Comparison of ENCODE assay signal across 1 cellular context in genomic region chr3:14124223-14124614, GRCh38.
TF ChIP-seq lines count a peak whose summit lies in the region.

No MANE protein-coding gene starts in this region.

TF ChIP-seq in endothelial cell of umbilical vein, 7 proteins besides CTCF, POLR2A, EP300 and RAD21:
- TF ChIP-seq GATA2 (IDR thresholded peaks at IDR 0.05; ENCODE audit: insufficient read depth, insufficient read length, low read depth, low read length) (no peak), MYC (IDR thresholded peaks at IDR 0.05; ENCODE audit: low read depth, low read length) (peak; percentile 96), FOS (IDR thresholded peaks at IDR 0.05; ENCODE audit: borderline replicate concordance, insufficient read depth, low read length) (no peak), MAX (IDR thresholded peaks at IDR 0.05; ENCODE audit: insufficient read depth, insufficient read length) (peak; percentile 54), EZH2 (IDR thresholded peaks at IDR 0.05; ENCODE audit: borderline replicate concordance, low read depth, low read length, severe bottlenecking) (no peak), POLR2AphosphoS5 (IDR thresholded peaks at IDR 0.05; ENCODE audit: insufficient read depth, low read depth, low read length) (peak; percentile 5), JUN (IDR thresholded peaks at IDR 0.05; ENCODE audit: borderline replicate concordance, insufficient read depth, insufficient read length, low read depth) (no peak)
